Comparison of ENCODE assay signal across 8 cellular contexts in genomic region chr2:234950730-234951385, GRCh38. TPM values are rescaled to one million over a fixed set of nuclear protein-coding genes. Genes with fewer than 3 reads are reported as not detected.
DNase-seq lines count a peak whose midpoint lies in the region; ATAC-seq, FAIRE-seq and TF ChIP-seq lines count a peak whose summit lies in the region.

No MANE protein-coding gene starts in this region.

- in situ Hi-C loops in IMR-90 (cut with MboI; ENCODE audit: low sequenced_read_pairs), result loop anchor here (10.0 kb wide), 1 partner anchor 154 kb away; no protein-coding TSS in a partner anchor

- peak overlapping the region; percentile 77; the same call in 2 of the 3 replicates for H2BK15ac ChIP-seq in IMR-90 (ENCODE audit: low read depth, low read length)

- H3K9me3 ChIP-seq in IMR-90 (ENCODE audit: control insufficient read depth, insufficient read depth, low read length) (no peaks in the 10 kb centered on the region), breast epithelium (no peaks in the 10 kb centered on the region)

- TSS peak; percentile 78 for BruUV-seq in IMR-90 (replicated peaks; lab: Mats Ljungman, UMichigan)

- TF ChIP-seq CTCF in IMR-90 (conservative IDR thresholded peaks at IDR 0.05; ENCODE audit: low read depth, low read length), result no peak
- TF ChIP-seq CTCF in breast epithelium (IDR thresholded peaks at IDR 0.05), result peak in 1 of 3 donors; percentile 7
- no peak for TF ChIP-seq CTCF in kidney epithelial cell (IDR thresholded peaks at IDR 0.05; ENCODE audit: insufficient read depth, low read length, poor library complexity, severe bottlenecking)

- DNase-seq in IMR-90 (peak; percentile 64), breast epithelium (ENCODE audit: low spot score in 2 of 2) (peak in 1 of 2 donors; percentile 32), kidney epithelial cell (ENCODE audit: low read depth) (no peak), NCI-H2107 treated with DMSO at 0.1 percent for 48 hours (lab: John Stamatoyannopoulos, UW; ENCODE audit: unreplicated experiment) (no peak), GM12892 (ENCODE audit: insufficient read length) (no peak), HUDEP-2 (lab: John Stamatoyannopoulos, UW; ENCODE audit: unreplicated experiment in 76 of 76) (no peak), NCI-H82 (lab: John Stamatoyannopoulos, UW) (no peak)

- H2BK5ac ChIP-seq in IMR-90 (ENCODE audit: low read depth, low read length, poor library complexity, severe bottlenecking), result peak overlapping the region; percentile 97

- no peak for FAIRE-seq in GM12892 (lab: Jason Lieb, UNC)

- peak overlapping the region; percentile 65 for H3K4me3 ChIP-seq in IMR-90 (ENCODE audit: insufficient read depth, low read depth, low read length)
- peak overlapping the region; percentile 60 to 94 (median 90) for H3K4me3 ChIP-seq in breast epithelium
- H3K4me3 ChIP-seq in kidney epithelial cell (ENCODE audit: low read depth, low read length), result peak overlapping the region; percentile 64

- H2BK120ac ChIP-seq in IMR-90 (ENCODE audit: low read depth, low read length), result peak overlapping the region; percentile 97

- H3K4me2 ChIP-seq in IMR-90 (ENCODE audit: low read depth, low read length), result peak overlapping the region; percentile 93

- no peaks in the 10 kb centered on the region for H3K36me3 Mint-ChIP-seq in stimulated activated memory B cell treated with anti-CD40 and anti-IgM and Interleukin-4, amounts not matched to agents 10 μg/mL and 1 μg/mL and 100 μg/mL, for 72 hours

- H3K4me1 ChIP-seq in IMR-90 (ENCODE audit: control insufficient read depth, insufficient read depth, low read length), result peaks cover 30% of the 10 kb centered on the region
- H3K4me1 ChIP-seq in breast epithelium, result peaks cover 10 to 12% of the 10 kb centered on the region in 2 donors

- peaks cover 29% of the 10 kb centered on the region for H4K20me1 ChIP-seq in IMR-90 (ENCODE audit: insufficient read depth, low read length)

- CTCF ChIA-PET in IMR-90 (lab: Yijun Ruan, JAX), result interaction anchor here (0.6 to 0.8 kb wide), 4 partner anchors 99 to 182 kb away, joined by 3 to 4 read pairs (median 3); no protein-coding TSS in a partner anchor

- H4K5ac ChIP-seq in IMR-90 (ENCODE audit: low read depth, low read length), result peak overlapping the region; percentile 96

- 0 out of 2 replicates have a peak, but pooled peaks have one; percentile 9 for TF ChIP-seq RAD21 in IMR-90 (IDR thresholded peaks at IDR 0.05; ENCODE audit: low read length)

- H3K27ac Mint-ChIP-seq in stimulated activated memory B cell treated with anti-CD40 and anti-IgM and Interleukin-4, amounts not matched to agents 10 μg/mL and 1 μg/mL and 100 μg/mL, for 72 hours, result no peak overlapping the region

- peak overlapping the region; percentile 69 for H3K4me3 Mint-ChIP-seq in stimulated activated memory B cell treated with anti-CD40 and anti-IgM and Interleukin-4, amounts not matched to agents 10 μg/mL and 1 μg/mL and 100 μg/mL, for 72 hours

- H3K23ac ChIP-seq in IMR-90 (ENCODE audit: low read depth, low read length), result peak overlapping the region; percentile 87

- H3K9ac ChIP-seq in IMR-90 (ENCODE audit: low read depth, low read length), result peak overlapping the region; percentile 98

- peak overlapping the region; percentile 82 for H3K18ac ChIP-seq in IMR-90 (ENCODE audit: low read depth, low read length)

- ATAC-seq in IMR-90 (ENCODE audit: low read depth), result peak; percentile 4
- ATAC-seq in stimulated activated memory B cell treated with anti-CD40 and anti-IgM and Interleukin-4, amounts not matched to agents 10 μg/mL and 1 μg/mL and 100 μg/mL, for 72 hours, result no peak

- H3K79me1 ChIP-seq in IMR-90 (ENCODE audit: low read depth in 1 of 2, low read length in 2 of 2), result peaks cover 13 to 22% of the 10 kb centered on the region in 2 experiments; a peak in 3 of 4 replicates

- peaks cover 84% of the 10 kb centered on the region for H3K27me3 Mint-ChIP-seq in stimulated activated memory B cell treated with anti-CD40 and anti-IgM and Interleukin-4, amounts not matched to agents 10 μg/mL and 1 μg/mL and 100 μg/mL, for 72 hours

- peak overlapping the region; percentile 97 for H3K4ac ChIP-seq in IMR-90 (ENCODE audit: low read depth, low read length)

- peak overlapping the region; percentile 42 to 91 for H4K8ac ChIP-seq in IMR-90 (ENCODE audit: low read depth in 2 of 2, low read length in 2 of 2)

- no peaks in the 10 kb centered on the region for H3K9me3 Mint-ChIP-seq in stimulated activated memory B cell treated with anti-CD40 and anti-IgM and Interleukin-4, amounts not matched to agents 10 μg/mL and 1 μg/mL and 100 μg/mL, for 72 hours

- H3K56ac ChIP-seq in IMR-90 (ENCODE audit: extremely low read depth, insufficient read depth, low read length), result peak overlapping the region; percentile 91

- H2AK9ac ChIP-seq in IMR-90 (replicated peaks; ENCODE audit: low read depth, low read length, poor library complexity), result peak overlapping the region; percentile 63

- peaks cover 28% of the 10 kb centered on the region for H3K4me1 Mint-ChIP-seq in stimulated activated memory B cell treated with anti-CD40 and anti-IgM and Interleukin-4, amounts not matched to agents 10 μg/mL and 1 μg/mL and 100 μg/mL, for 72 hours

- H3K27me3 ChIP-seq in IMR-90 (ENCODE audit: control insufficient read depth, insufficient read depth, low read length) (no peaks in the 10 kb centered on the region), breast epithelium (no peaks in the 10 kb centered on the region), kidney epithelial cell (ENCODE audit: control insufficient read depth, insufficient read depth, low read length) (no peaks in the 10 kb centered on the region)

- POLR2A ChIA-PET in IMR-90 (lab: Charles Lee; ENCODE audit: unreplicated experiment), result no interaction called here

- dilution Hi-C loops in IMR-90 (cut with HindIII; ENCODE audit: low sequenced_read_pairs, unreplicated experiment), result no loop called here

- peaks cover 18% of the 10 kb centered on the region for H3K9me1 ChIP-seq in IMR-90 (ENCODE audit: insufficient read depth, low read length)

- H4K91ac ChIP-seq in IMR-90 (ENCODE audit: insufficient read depth, low read depth, low read length), result peak overlapping the region; percentile 95

- H2AK5ac ChIP-seq in IMR-90 (ENCODE audit: low read depth, low read length), result peak overlapping the region; percentile 95

- TF ChIP-seq POLR2A in IMR-90 (IDR thresholded peaks at IDR 0.05; ENCODE audit: low read depth, low read length) (peak; percentile 86), breast epithelium (IDR thresholded peaks at IDR 0.05) (no peak), GM12892 (IDR thresholded peaks at IDR 0.05; ENCODE audit: low read depth, low read length) (no peak)

- WGBS in IMR-90 (ENCODE audit: extremely low coverage in 2 of 2, insufficient read length in 1 of 2), 2 experiments, result 0% methylated on average over 2 of the region's 35 CpGs; no CpG with 5 or more reads in 1 of the 2 experiments

- peak overlapping the region; percentile 50 for H2AFZ ChIP-seq in IMR-90 (replicated peaks; ENCODE audit: low read length, poor library complexity)

- intact Hi-C loops in IMR-90 (cut with micrococcal nuclease) (loop anchor here (1.0 to 2.0 kb wide), 5 partner anchors 128 to 387 kb away; no protein-coding TSS in a partner anchor), breast epithelium (cut with DNase I; ENCODE audit: low total_unique reads) (no loop called here)

- peak overlapping the region; percentile 92 for H2BK20ac ChIP-seq in IMR-90 (ENCODE audit: low read depth, low read length)

- H3K36me3 ChIP-seq in IMR-90 (ENCODE audit: control insufficient read depth, insufficient read depth, low read length) (peaks cover 11% of the 10 kb centered on the region), breast epithelium (no peaks in the 10 kb centered on the region), kidney epithelial cell (ENCODE audit: control insufficient read depth, insufficient read depth, low read length) (no peaks in the 10 kb centered on the region)

- peak overlapping the region; percentile 81 for H3K14ac ChIP-seq in IMR-90 (replicated peaks; ENCODE audit: low read depth, low read length)

- peak overlapping the region; percentile 99 for H3K27ac ChIP-seq in IMR-90 (ENCODE audit: insufficient read depth, low read length)
- peak overlapping the region; percentile 91 to 94 for H3K27ac ChIP-seq in breast epithelium

TF ChIP-seq in IMR-90, 13 proteins besides CTCF, POLR2A, EP300 and RAD21:
- peak; percentile 35; the same call in 1 of the 2 replicates for TF ChIP-seq FOS (IDR thresholded peaks at IDR 0.05; ENCODE audit: low read depth, low read length)
- TF ChIP-seq RCOR1 (IDR thresholded peaks at IDR 0.05; ENCODE audit: insufficient replicate concordance, low read length), result no peak
- TF ChIP-seq MAZ (IDR thresholded peaks at IDR 0.05; ENCODE audit: borderline replicate concordance, low read depth, low read length), result 0 out of 2 replicates have a peak, but pooled peaks have one; percentile 10
- no peak for TF ChIP-seq CEBPB (IDR thresholded peaks at IDR 0.05; ENCODE audit: low read depth, low read length)
- no peak for TF ChIP-seq USF2 (IDR thresholded peaks at IDR 0.05; ENCODE audit: low read depth, low read length)
TF ChIP-seq in IMR-90: peak in this region for 2.

RNA-seq across cellular contexts. Expression of gene SH3BP4, which starts 1.0 kb away (rescaled TPM):
- total RNA-seq in IMR-90 (2012; rRNA removed) (112 and 122 TPM in 2 replicates), breast epithelium (10 to 100 TPM; 28.5 to 73.6 (median 44.2) TPM), kidney epithelial cell (115 and 119 TPM in 2 replicates)
- 101 and 104 TPM in 2 replicates for polyA plus RNA-seq in IMR-90 (2012; rRNA removed)
- 62.6 and 79.6 TPM in 2 replicates for polyA plus RNA-seq in IMR-90 (2012; cell fraction: cytosol; rRNA removed)
- polyA plus RNA-seq in IMR-90 (2012; cell fraction: nucleus; rRNA removed; ENCODE audit: low replicate concordance), result 63.9 and 105 TPM in 2 replicates
- polyA plus RNA-seq in GM12892 (2012; ENCODE audit: missing spikeins), result not detected
